In the genomic region with DNA sequence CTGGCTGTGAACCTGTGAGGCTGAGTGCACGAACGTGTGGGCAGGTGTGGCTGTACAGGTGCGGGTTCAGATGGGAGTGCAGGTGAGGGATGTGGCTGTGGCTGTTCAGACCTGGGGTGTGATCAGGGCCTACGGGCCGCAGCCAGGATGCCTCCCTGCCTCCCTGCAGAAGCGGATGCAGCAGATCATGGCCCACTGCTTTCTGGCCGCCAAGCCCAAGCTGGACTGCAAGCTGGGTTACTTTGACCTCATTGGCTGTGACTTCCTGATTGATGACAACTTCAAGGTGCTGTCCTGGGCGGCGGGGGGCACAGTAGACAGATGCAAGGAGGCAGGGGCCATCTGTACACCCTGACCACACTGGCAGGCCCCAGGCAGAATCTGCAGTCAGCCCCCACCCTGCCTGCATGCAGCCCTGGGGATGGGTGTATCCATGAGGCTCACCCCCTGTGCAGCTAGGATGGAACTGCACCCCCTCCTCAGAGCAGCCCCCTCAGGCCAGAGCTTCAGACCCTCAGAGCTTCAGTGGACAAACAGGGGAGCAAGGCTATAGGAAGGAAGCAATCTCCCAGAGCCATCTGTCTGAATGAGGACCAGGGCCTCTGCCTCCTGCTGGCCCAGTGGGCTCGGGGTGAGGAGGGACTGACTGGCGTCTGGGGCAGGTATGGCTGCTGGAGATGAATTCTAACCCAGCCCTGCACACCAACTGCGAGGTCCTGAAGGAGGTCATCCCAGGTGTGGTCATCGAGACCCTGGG, we compare ENCODE assay signal across 1 cellular context.
TF ChIP-seq lines count a peak whose summit lies in the region.

No MANE protein-coding gene starts in this region.

TF ChIP-seq in WTC11, 78 proteins besides CTCF, POLR2A, EP300 and RAD21 (continued from another document):
- no peak for TF ChIP-seq ZNF396 (CRISPR knock-in tag; IDR thresholded peaks at IDR 0.05; ENCODE audit: borderline replicate concordance)
- no peak for TF ChIP-seq MXD4 (CRISPR knock-in tag; IDR thresholded peaks at IDR 0.05; ENCODE audit: borderline replicate concordance)
- TF ChIP-seq, protein P1, sequence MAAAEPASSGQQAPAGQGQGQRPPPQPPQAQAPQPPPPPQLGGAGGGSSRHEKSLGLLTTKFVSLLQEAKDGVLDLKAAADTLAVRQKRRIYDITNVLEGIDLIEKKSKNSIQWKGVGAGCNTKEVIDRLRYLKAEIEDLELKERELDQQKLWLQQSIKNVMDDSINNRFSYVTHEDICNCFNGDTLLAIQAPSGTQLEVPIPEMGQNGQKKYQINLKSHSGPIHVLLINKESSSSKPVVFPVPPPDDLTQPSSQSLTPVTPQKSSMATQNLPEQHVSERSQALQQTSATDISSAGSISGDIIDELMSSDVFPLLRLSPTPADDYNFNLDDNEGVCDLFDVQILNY (CRISPR knock-in tag; IDR thresholded peaks at IDR 0.05) = no peak
- TF ChIP-seq ZNF138 (CRISPR knock-in tag; conservative IDR thresholded peaks at IDR 0.05) = no peak
- TF ChIP-seq, protein P2, sequence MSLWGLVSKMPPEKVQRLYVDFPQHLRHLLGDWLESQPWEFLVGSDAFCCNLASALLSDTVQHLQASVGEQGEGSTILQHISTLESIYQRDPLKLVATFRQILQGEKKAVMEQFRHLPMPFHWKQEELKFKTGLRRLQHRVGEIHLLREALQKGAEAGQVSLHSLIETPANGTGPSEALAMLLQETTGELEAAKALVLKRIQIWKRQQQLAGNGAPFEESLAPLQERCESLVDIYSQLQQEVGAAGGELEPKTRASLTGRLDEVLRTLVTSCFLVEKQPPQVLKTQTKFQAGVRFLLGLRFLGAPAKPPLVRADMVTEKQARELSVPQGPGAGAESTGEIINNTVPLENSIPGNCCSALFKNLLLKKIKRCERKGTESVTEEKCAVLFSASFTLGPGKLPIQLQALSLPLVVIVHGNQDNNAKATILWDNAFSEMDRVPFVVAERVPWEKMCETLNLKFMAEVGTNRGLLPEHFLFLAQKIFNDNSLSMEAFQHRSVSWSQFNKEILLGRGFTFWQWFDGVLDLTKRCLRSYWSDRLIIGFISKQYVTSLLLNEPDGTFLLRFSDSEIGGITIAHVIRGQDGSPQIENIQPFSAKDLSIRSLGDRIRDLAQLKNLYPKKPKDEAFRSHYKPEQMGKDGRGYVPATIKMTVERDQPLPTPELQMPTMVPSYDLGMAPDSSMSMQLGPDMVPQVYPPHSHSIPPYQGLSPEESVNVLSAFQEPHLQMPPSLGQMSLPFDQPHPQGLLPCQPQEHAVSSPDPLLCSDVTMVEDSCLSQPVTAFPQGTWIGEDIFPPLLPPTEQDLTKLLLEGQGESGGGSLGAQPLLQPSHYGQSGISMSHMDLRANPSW (CRISPR knock-in tag; conservative IDR thresholded peaks at IDR 0.05; ENCODE audit: low read depth) = no peak
- TF ChIP-seq TEAD4 (CRISPR knock-in tag; IDR thresholded peaks at IDR 0.05) = no peak
- no peak for TF ChIP-seq NFE2L1 (CRISPR knock-in tag; IDR thresholded peaks at IDR 0.05)
- no peak for TF ChIP-seq ZBTB21 (CRISPR knock-in tag; IDR thresholded peaks at IDR 0.05; ENCODE audit: borderline replicate concordance)
- no peak for TF ChIP-seq GTF2I (CRISPR knock-in tag; conservative IDR thresholded peaks at IDR 0.05)
